Comparison of ENCODE assay signal across 24 cellular contexts in the genomic region with DNA sequence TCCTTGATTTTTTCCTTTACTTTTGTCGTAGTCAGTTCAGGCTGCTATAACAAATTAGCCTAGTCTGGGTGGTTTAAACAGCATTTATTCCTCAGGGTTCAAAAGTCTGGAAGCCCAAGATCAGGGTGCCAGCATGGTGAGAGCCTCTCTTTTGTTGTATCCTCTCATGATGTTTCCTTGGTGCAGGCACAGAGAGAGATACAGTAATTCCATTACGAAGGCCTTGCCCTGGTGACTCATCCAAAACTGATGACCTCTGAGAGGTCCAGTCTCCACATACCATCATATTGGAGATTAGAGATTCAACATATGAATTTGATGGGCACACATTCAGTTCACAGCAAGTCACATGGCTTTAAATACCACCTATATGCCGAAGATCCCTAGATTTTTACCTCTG.
DNase-seq lines count a peak whose midpoint lies in the region; ATAC-seq, FAIRE-seq and TF ChIP-seq lines count a peak whose summit lies in the region.
"Had no signal": no experiment of that assay in that cellular context is flagged by ENCODE, and none has a peak within 500 bp of the region (broad histone marks: within the 10 kb centered on the region; RNA-seq: fewer than 3 reads in every experiment).

No MANE protein-coding gene starts in this region.

- H3K36me3 ChIP-seq in BE2C (no peaks in the 10 kb centered on the region), K562 (ENCODE audit: control insufficient read depth, insufficient read depth, low read length) (no peaks in the 10 kb centered on the region), ovary (no peaks in the 10 kb centered on the region)
- H3K36me3 ChIP-seq: BLaER1 had no signal

- TF ChIP-seq POLR2A in A549 (IDR thresholded peaks at IDR 0.05; ENCODE audit: low read length) (no peak), K562 (conservative IDR thresholded peaks at IDR 0.05) (no peak), erythroblast (IDR thresholded peaks at IDR 0.05; ENCODE audit: low read length) (peak; percentile 39), ovary (IDR thresholded peaks at IDR 0.05) (no peak)

- no peaks in the 10 kb centered on the region for H4K20me1 ChIP-seq in K562 (replicated peaks; ENCODE audit: control insufficient read depth, insufficient read depth, low read length)
- H4K20me1 ChIP-seq: BLaER1 had no signal

- intact Hi-C loops in K562 (cut with micrococcal nuclease), result no loop called here
- intact Hi-C loops in ovary (cut with DNase I), result no loop called here

- no peaks in the 10 kb centered on the region for H3K79me2 ChIP-seq in K562 (ENCODE audit: control insufficient read depth, insufficient read depth, low read length)

- no peaks in the 10 kb centered on the region for H3K9me1 ChIP-seq in K562 (ENCODE audit: control insufficient read depth, insufficient read depth, low read length)

- no peak overlapping the region for H3K9ac ChIP-seq in K562 (ENCODE audit: insufficient read depth in 1 of 2, low read depth in 2 of 2, low read length in 2 of 2)
- H3K9ac ChIP-seq: BLaER1 had no signal

- H2AFZ ChIP-seq in K562 (ENCODE audit: low read depth, low read length), result no peak overlapping the region

- H3K4me1 ChIP-seq in A549 (no peaks in the 10 kb centered on the region), BE2C (peaks cover 24% of the 10 kb centered on the region), K562 (replicated peaks in 1 of 2; ENCODE audit: control insufficient read depth in 2 of 2, insufficient read depth in 2 of 2, low read length in 2 of 2) (peaks cover 0 to 15% of the 10 kb centered on the region in 2 experiments; a peak in 3 of 5 replicates), ovary (ENCODE audit: insufficient read depth) (no peaks in the 10 kb centered on the region)

- H3K27ac ChIP-seq in A549, result no peak overlapping the region
- H3K27ac ChIP-seq in K562 (ENCODE audit: extremely low read depth, low read depth, low read length), result no peak overlapping the region
- no peak overlapping the region for H3K27ac ChIP-seq in ovary
- H3K27ac ChIP-seq: BLaER1 had no signal

- CTCF ChIA-PET in A549 (lab: Yijun Ruan, JAX) (no interaction called here), K562 (lab: Yijun Ruan, JAX; ENCODE audit: low intra/inter-chr PET ratio) (no interaction called here)

- WGBS in A549 (ENCODE audit: missing lambda C conversion rate), result 1% methylated on average over 3 of the region's 3 CpGs
- 4% methylated on average over 3 of the region's 3 CpGs for WGBS in K562 (ENCODE audit: insufficient coverage, low coverage, missing lambda C conversion rate)
- 86 to 93% (median 90%) methylated on average over 3 of the region's 3 CpGs for WGBS in ovary, 3 donors

- H3K4me2 ChIP-seq in A549, result no peak overlapping the region
- H3K4me2 ChIP-seq in K562 (ENCODE audit: insufficient read depth, low read length), result no peak overlapping the region
- H3K4me2 ChIP-seq: BLaER1 had no signal

- in situ Hi-C loops in K562 (cut with MboI), result no loop called here

- DNase-seq in A549 (ENCODE audit: low read depth in 1 of 2, low spot score in 1 of 2) (no peak), BE2C (peak; percentile 99), K562 (ENCODE audit: extremely low read depth in 1 of 4, low spot score in 3 of 4) (no peak), erythroblast (lab: John Stamatoyannopoulos, UW) (peak in 1 of 2 experiments; percentile 18), mesenteric fat pad (ENCODE audit: low spot score) (no peak), ovary (no peak)
- DNase-seq: 8988T; AML-193; C1 segment of cervical spinal cord; Calu3; CD4-positive, alpha-beta memory T cell; CD4-positive, CD25-positive, alpha-beta regulatory T cell; CD8-positive, alpha-beta memory T cell; COR-L47; DMS79 treated with DMSO at 0.1 percent for 48 hours; GF-D8 had no signal

- TF ChIP-seq EP300 in A549 (IDR thresholded peaks at IDR 0.05) (no peak), K562 (IDR thresholded peaks at IDR 0.05; ENCODE audit: low read length) (no peak), ovary (IDR thresholded peaks at IDR 0.05) (no peak)

- H3K4me3 ChIP-seq in A549, result no peak overlapping the region
- no peak overlapping the region for H3K4me3 ChIP-seq in BE2C (ENCODE audit: low read depth, low read length)
- H3K4me3 ChIP-seq in K562, result no peak overlapping the region
- no peak overlapping the region for H3K4me3 ChIP-seq in ovary
- H3K4me3 ChIP-seq: BLaER1 had no signal

- TF ChIP-seq RAD21 in A549 (conservative IDR thresholded peaks at IDR 0.05 in 1 of 2, IDR thresholded peaks at IDR 0.05 in 1 of 2) (no peak), K562 (CRISPR knock-in tag; conservative IDR thresholded peaks at IDR 0.05 in 1 of 2, IDR thresholded peaks at IDR 0.05 in 1 of 2) (no peak)

- POLR2A ChIA-PET in A549 (lab: Yijun Ruan, JAX) (no interaction called here), K562 (lab: Yijun Ruan, JAX) (no interaction called here)

- TF ChIP-seq CTCF in A549 (IDR thresholded peaks at IDR 0.05) (no peak), BE2C (IDR thresholded peaks at IDR 0.05; ENCODE audit: low read depth, low read length) (no peak), K562 (IDR thresholded peaks at IDR 0.05 in 2 of 3, conservative IDR thresholded peaks at IDR 0.05 in 1 of 3; ENCODE audit: insufficient read depth in 2 of 3, low read depth in 1 of 3, low read length in 3 of 3) (no peak), ovary (IDR thresholded peaks at IDR 0.05) (no peak)

- FAIRE-seq in A549 (lab: Jason Lieb, UNC), result no peak
- no peak for FAIRE-seq in K562 (lab: Jason Lieb, UNC)
- FAIRE-seq: A204.1, D721Med, G401.6, GM12891, GM19239 had no signal

- BruUV-seq in K562 (replicated peaks; lab: Mats Ljungman, UMichigan), result no TSS peak

- no peaks in the 10 kb centered on the region for H3K9me3 ChIP-seq in A549
- H3K9me3 ChIP-seq in BE2C, result peaks cover 23% of the 10 kb centered on the region
- H3K9me3 ChIP-seq in K562 (replicated peaks; ENCODE audit: control insufficient read depth, insufficient read depth, low read depth, low read length), result no peaks in the 10 kb centered on the region
- H3K9me3 ChIP-seq in ovary, result no peaks in the 10 kb centered on the region

- no peak for ATAC-seq in A549
- no peak for ATAC-seq in K562
- ATAC-seq in HG03469 (IDR thresholded peaks at IDR 0.05; ENCODE audit: unreplicated experiment), result no peak
- ATAC-seq in HG03565 (IDR thresholded peaks at IDR 0.05; ENCODE audit: unreplicated experiment), result no peak

- H3K27me3 ChIP-seq in BE2C (peaks cover 3% of the 10 kb centered on the region; the same call in 1 of the 2 replicates), K562 (ENCODE audit: control insufficient read depth in 2 of 2, insufficient read depth in 2 of 2, low read length in 2 of 2) (no peaks in the 10 kb centered on the region), ovary (no peaks in the 10 kb centered on the region)
- H3K27me3 ChIP-seq: BLaER1 had no signal

TF ChIP-seq in A549, 52 proteins besides CTCF, POLR2A, EP300 and RAD21:
- no peak for TF ChIP-seq PHF8 (IDR thresholded peaks at IDR 0.05; ENCODE audit: borderline replicate concordance, low read depth)
- no peak for TF ChIP-seq FOSL2 (IDR thresholded peaks at IDR 0.05)
- TF ChIP-seq FOSL2 (CRISPR knock-in tag; IDR thresholded peaks at IDR 0.05), result 0 out of 2 replicates have a peak, but pooled peaks have one; percentile 21
- no peak for TF ChIP-seq CBX2 (IDR thresholded peaks at IDR 0.05; ENCODE audit: borderline replicate concordance, low read depth)
- no peak for TF ChIP-seq EHMT2 (IDR thresholded peaks at IDR 0.05; ENCODE audit: low read depth)
- no peak for TF ChIP-seq MAZ (IDR thresholded peaks at IDR 0.05; ENCODE audit: borderline replicate concordance, low read depth, low read length)
- TF ChIP-seq ZSCAN20 (CRISPR knock-in tag; IDR thresholded peaks at IDR 0.05), result no peak
- TF ChIP-seq HEYL (CRISPR knock-in tag; IDR thresholded peaks at IDR 0.05), result no peak
- TF ChIP-seq HOXB13 (CRISPR knock-in tag; IDR thresholded peaks at IDR 0.05; ENCODE audit: low read depth), result no peak

TF ChIP-seq in K562, 482 proteins besides CTCF, POLR2A, EP300 and RAD21 (continues in another document):
- no peak for TF ChIP-seq ZNF184 (CRISPR knock-in tag; IDR thresholded peaks at IDR 0.05)
- no peak for TF ChIP-seq ZBED1 (IDR thresholded peaks at IDR 0.05)
- TF ChIP-seq ZNF174 (CRISPR knock-in tag; IDR thresholded peaks at IDR 0.05), result no peak
- no peak for TF ChIP-seq ZNF583 (CRISPR knock-in tag; IDR thresholded peaks at IDR 0.05)
- TF ChIP-seq ZNF165 (CRISPR knock-in tag; IDR thresholded peaks at IDR 0.05; ENCODE audit: borderline replicate concordance), result no peak
- no peak for TF ChIP-seq SIN3B (IDR thresholded peaks at IDR 0.05; ENCODE audit: low read depth)
- peak; percentile 27; the same call in 1 of the 2 replicates for TF ChIP-seq JUND (IDR thresholded peaks at IDR 0.05; ENCODE audit: borderline replicate concordance, low read depth, low read length)
- peak; percentile 65; the same call in 2 of the 3 replicates for TF ChIP-seq JUND (tag; IDR thresholded peaks at IDR 0.05; ENCODE audit: borderline replicate concordance, low read depth, low read length)
- TF ChIP-seq, protein P1, sequence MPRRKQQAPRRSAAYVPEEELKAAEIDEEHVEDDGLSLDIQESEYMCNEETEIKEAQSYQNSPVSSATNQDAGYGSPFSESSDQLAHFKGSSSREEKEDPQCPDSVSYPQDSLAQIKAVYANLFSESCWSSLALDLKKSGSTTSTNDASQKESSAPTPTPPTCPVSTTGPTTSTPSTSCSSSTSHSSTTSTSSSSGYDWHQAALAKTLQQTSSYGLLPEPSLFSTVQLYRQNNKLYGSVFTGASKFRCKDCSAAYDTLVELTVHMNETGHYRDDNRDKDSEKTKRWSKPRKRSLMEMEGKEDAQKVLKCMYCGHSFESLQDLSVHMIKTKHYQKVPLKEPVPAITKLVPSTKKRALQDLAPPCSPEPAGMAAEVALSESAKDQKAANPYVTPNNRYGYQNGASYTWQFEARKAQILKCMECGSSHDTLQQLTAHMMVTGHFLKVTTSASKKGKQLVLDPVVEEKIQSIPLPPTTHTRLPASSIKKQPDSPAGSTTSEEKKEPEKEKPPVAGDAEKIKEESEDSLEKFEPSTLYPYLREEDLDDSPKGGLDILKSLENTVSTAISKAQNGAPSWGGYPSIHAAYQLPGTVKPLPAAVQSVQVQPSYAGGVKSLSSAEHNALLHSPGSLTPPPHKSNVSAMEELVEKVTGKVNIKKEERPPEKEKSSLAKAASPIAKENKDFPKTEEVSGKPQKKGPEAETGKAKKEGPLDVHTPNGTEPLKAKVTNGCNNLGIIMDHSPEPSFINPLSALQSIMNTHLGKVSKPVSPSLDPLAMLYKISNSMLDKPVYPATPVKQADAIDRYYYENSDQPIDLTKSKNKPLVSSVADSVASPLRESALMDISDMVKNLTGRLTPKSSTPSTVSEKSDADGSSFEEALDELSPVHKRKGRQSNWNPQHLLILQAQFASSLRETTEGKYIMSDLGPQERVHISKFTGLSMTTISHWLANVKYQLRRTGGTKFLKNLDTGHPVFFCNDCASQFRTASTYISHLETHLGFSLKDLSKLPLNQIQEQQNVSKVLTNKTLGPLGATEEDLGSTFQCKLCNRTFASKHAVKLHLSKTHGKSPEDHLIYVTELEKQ (CRISPR knock-in tag; IDR thresholded peaks at IDR 0.05), result no peak
